In the genomic region with DNA sequence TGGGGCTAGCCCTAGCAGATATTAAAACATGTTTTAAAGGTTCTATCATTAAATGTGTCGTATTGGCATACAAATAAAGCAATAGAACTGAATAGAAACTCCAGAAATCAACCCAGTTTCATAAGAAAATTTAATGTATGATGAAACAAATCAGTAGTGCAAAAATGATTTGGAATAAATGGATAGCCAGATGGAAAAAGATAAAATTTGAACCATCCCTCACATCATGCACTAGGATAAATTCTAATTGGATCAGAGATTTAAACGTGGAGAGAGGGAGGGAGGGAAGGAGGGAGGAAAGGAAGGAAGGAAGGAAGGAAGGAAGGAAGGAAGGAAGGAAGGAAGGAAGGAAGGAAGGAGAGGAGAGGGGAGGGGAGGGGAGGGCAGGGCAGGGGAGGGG, we compare ENCODE assay signal across 35 cellular contexts.
"Had no signal": no experiment of that assay in that cellular context is flagged by ENCODE, and none has a peak within 500 bp of the region (broad histone marks: within the 10 kb centered on the region; RNA-seq: fewer than 3 reads in every experiment).

No MANE protein-coding gene starts in this region.

- H3K36me3 ChIP-seq: MG63 had no signal

- H3K27me3 ChIP-seq: MG63 had no signal

- H3K9ac ChIP-seq: KMS-11 had no signal

- H3K9me3 ChIP-seq: MG63 had no signal

- DNase-seq: Karpas-422, Kasumi-1, MG63, MM.1S, MV-4-11, NCI-H1048, NCI-H1092, NCI-H1092 treated with DMSO at 0.1 percent for 48 hours, NCI-H1105, NCI-H1105 treated with DMSO at 0.1 percent for 48 hours, NCI-H1417, NCI-H1417 treated with DMSO at 0.1 percent for 48 hours, NCI-H1436, NCI-H1436 treated with DMSO at 0.1 percent for 48 hours, NCI-H146, NCI-H1694, NCI-H1694 treated with DMSO at 0.1 percent for 48 hours, NCI-H187, NCI-H187 treated with DMSO at 0.1 percent for 48 hours, NCI-H1930, NCI-H2029, NCI-H2029 treated with DMSO at 0.1 percent for 48 hours, NCI-H2081, NCI-H2081 treated with DMSO at 0.1 percent for 48 hours, NCI-H2107, NCI-H2171, NCI-H2171 treated with DMSO at 0.1 percent for 48 hours, NCI-H2227 treated with DMSO at 0.1 percent for 48 hours, NCI-H226, NCI-H345, NCI-H446, NCI-H446 treated with DMSO at 0.1 percent for 48 hours, NCI-H510A, NCI-H510A treated with DMSO at 0.1 percent for 48 hours had no signal

- H3K27ac ChIP-seq: KMS-11 had no signal

- H3K4me3 ChIP-seq: MG63 had no signal
